ENCODE assay signal across 13 cellular contexts in genomic region chr17:18246109-18246725, GRCh38. TPM values are rescaled to one million over a fixed set of nuclear protein-coding genes. Genes with fewer than 3 reads are reported as not detected.
A peak's percentile ranks its signal among the peaks of the same experiment; 100 is the strongest.
DNase-seq lines count a peak whose midpoint lies in the region; ATAC-seq, FAIRE-seq and TF ChIP-seq lines count a peak whose summit lies in the region.
"Had no signal": no experiment of that assay in that cellular context is flagged by ENCODE, and none has a peak within 500 bp of the region (broad histone marks: within the 10 kb centered on the region; RNA-seq: fewer than 3 reads in every experiment).

No MANE protein-coding gene starts in this region.

- ATAC-seq in WTC11 (no peak), SK-N-SH treated with all-trans-retinoic acid at 6 μM for 48 hours (no peak)
- ATAC-seq: CD8-positive, alpha-beta T cell had no signal

- DNase-seq in HTR-8/SVneo (ENCODE audit: insufficient read length, low spot score) (no peak), WTC11 (ENCODE audit: low spot score) (no peak), substantia nigra (lab: John Stamatoyannopoulos, UW) (no peak), Calu3 (no peak), 8988T (no peak)
- DNase-seq: activated CD4-positive, alpha-beta memory T cell treated with anti-CD3 and anti-CD28 coated beads, Interleukin-2, amount 10 ng/mL, durations not matched to agents 7 days and 5 days; CD8-positive, alpha-beta T cell; cortex of kidney; T-helper 9 cell; testis had no signal

- H3K36me3 Mint-ChIP-seq in WTC11, result peaks cover 36% of the 10 kb centered on the region
- peaks cover 43% of the 10 kb centered on the region for H3K36me3 Mint-ChIP-seq in Calu3 (ENCODE audit: insufficient read depth, unreplicated experiment)

- H3K4me3 Mint-ChIP-seq in WTC11 (peak overlapping the region; percentile 90), Calu3 (ENCODE audit: low read depth, unreplicated experiment) (no peak overlapping the region)
- H3K4me3 Mint-ChIP-seq: activated CD4-positive, alpha-beta memory T cell treated with anti-CD3 and anti-CD28 coated beads, Interleukin-2, amount 10 ng/mL, durations not matched to agents 7 days and 5 days; CD8-positive, alpha-beta T cell had no signal

- peak overlapping the region; percentile 13 for H3K4me3 ChIP-seq in iPS-11a (ENCODE audit: low read depth, low read length)
- H3K4me3 ChIP-seq: mucosa of descending colon had no signal

- peaks cover 25% of the 10 kb centered on the region for H3K4me1 Mint-ChIP-seq in WTC11
- no peaks in the 10 kb centered on the region for H3K4me1 Mint-ChIP-seq in Calu3 (ENCODE audit: low read depth, unreplicated experiment)

- CTCF ChIA-PET in WTC11 (lab: Charles Lee), result interaction anchor here (0.7 to 2.0 kb wide), 10 partner anchors 9 to 135 kb away, joined by 3 to 19 read pairs (median 4); partner anchors contain the start of gene ALKBH5
- CTCF ChIA-PET in Calu3 (lab: Charles Lee), result no interaction called here

- POLR2A ChIA-PET in WTC11 (lab: Charles Lee), result interaction anchor here (1.9 to 2.2 kb wide), 2 partner anchors 14 to 22 kb away, joined by 11 to 17 read pairs; partner anchors contain the start of genes LLGL1 and MIEF2

- no peak for TF ChIP-seq CTCF in WTC11 (IDR thresholded peaks at IDR 0.05)
- TF ChIP-seq CTCF in Calu3 (IDR thresholded peaks at IDR 0.05; ENCODE audit: unreplicated experiment), result no peak

- H3K27me3 Mint-ChIP-seq in WTC11 (ENCODE audit: low read depth), result no peaks in the 10 kb centered on the region
- H3K27me3 Mint-ChIP-seq in Calu3 (ENCODE audit: unreplicated experiment), result no peaks in the 10 kb centered on the region
- H3K27me3 Mint-ChIP-seq: activated CD4-positive, alpha-beta memory T cell treated with anti-CD3 and anti-CD28 coated beads, Interleukin-2, amount 10 ng/mL, durations not matched to agents 7 days and 5 days had no signal

- H3K27ac Mint-ChIP-seq in WTC11, result peak overlapping the region; percentile 97
- H3K27ac Mint-ChIP-seq in Calu3 (ENCODE audit: unreplicated experiment), result no peak overlapping the region
- H3K27ac Mint-ChIP-seq: activated CD4-positive, alpha-beta memory T cell treated with anti-CD3 and anti-CD28 coated beads, Interleukin-2, amount 10 ng/mL, durations not matched to agents 7 days and 5 days had no signal

- BruUV-seq in Calu3 (replicated peaks; lab: Mats Ljungman, UMichigan), result no TSS peak

- FAIRE-seq in HTR-8/SVneo (lab: Jason Lieb, UNC), result peak; percentile 78

- H3K9me3 Mint-ChIP-seq in WTC11 (no peaks in the 10 kb centered on the region), Calu3 (ENCODE audit: low read depth, unreplicated experiment) (no peaks in the 10 kb centered on the region)
- H3K9me3 Mint-ChIP-seq: activated CD4-positive, alpha-beta memory T cell treated with anti-CD3 and anti-CD28 coated beads, Interleukin-2, amount 10 ng/mL, durations not matched to agents 7 days and 5 days; CD8-positive, alpha-beta T cell had no signal

- peak overlapping the region; percentile 59 for H3K27ac ChIP-seq in substantia nigra (ENCODE audit: low read depth, low read length, poor library complexity, severe bottlenecking)

- intact Hi-C loops in Calu3 (cut with micrococcal nuclease; ENCODE audit: unreplicated experiment), result no loop called here

TF ChIP-seq in WTC11, 78 proteins besides CTCF, POLR2A, EP300 and RAD21:
- 0 out of 2 replicates have a peak, but pooled peaks have one; percentile 6 for TF ChIP-seq MAX (CRISPR knock-in tag; IDR thresholded peaks at IDR 0.05)
- no peak for TF ChIP-seq ARID4B (CRISPR knock-in tag; IDR thresholded peaks at IDR 0.05; ENCODE audit: borderline replicate concordance)

TF ChIP-seq in SK-N-SH treated with all-trans-retinoic acid at 6 μM for 48 hours, 23 proteins besides CTCF, POLR2A, EP300 and RAD21:
- TF ChIP-seq CREB5 (CRISPR knock-in tag; IDR thresholded peaks at IDR 0.05; ENCODE audit: low read depth) (no peak), PATZ1 (CRISPR knock-in tag; IDR thresholded peaks at IDR 0.05; ENCODE audit: borderline replicate concordance) (no peak), ZFP3 (CRISPR knock-in tag; IDR thresholded peaks at IDR 0.05) (no peak), ARNTL (CRISPR knock-in tag; IDR thresholded peaks at IDR 0.05; ENCODE audit: borderline replicate concordance, low read depth) (no peak), CSRNP3 (CRISPR knock-in tag; IDR thresholded peaks at IDR 0.05) (no peak), ZNF8 (CRISPR knock-in tag; IDR thresholded peaks at IDR 0.05) (no peak), TOX (CRISPR knock-in tag; IDR thresholded peaks at IDR 0.05; ENCODE audit: borderline replicate concordance) (no peak), ESRRG (CRISPR knock-in tag; IDR thresholded peaks at IDR 0.05) (no peak), RARB (CRISPR knock-in tag; IDR thresholded peaks at IDR 0.05) (no peak), TCF4 (CRISPR knock-in tag; IDR thresholded peaks at IDR 0.05; ENCODE audit: borderline replicate concordance) (no peak), OSR1 (CRISPR knock-in tag; IDR thresholded peaks at IDR 0.05) (no peak), ISL1 (CRISPR knock-in tag; IDR thresholded peaks at IDR 0.05) (no peak), ZFP30 (CRISPR knock-in tag; IDR thresholded peaks at IDR 0.05) (no peak), ZC3H10 (CRISPR knock-in tag; IDR thresholded peaks at IDR 0.05) (no peak)

RNA-seq across cellular contexts. Expression of gene FLII, which starts 12.3 kb away (rescaled TPM):
- total RNA-seq in WTC11 (2021) (298 to 313 TPM (median 309 TPM) in 3 replicates), Calu3 (2022) (281 and 298 TPM in 2 replicates)

RNA-seq across cellular contexts. Expression of gene MIEF2, which starts 14.2 kb away (rescaled TPM):
- total RNA-seq in WTC11 (2021), result 15.7 to 18.8 TPM (median 17.9 TPM) in 3 replicates
- 13.3 and 14.7 TPM in 2 replicates for total RNA-seq in Calu3 (2022)

RNA-seq across cellular contexts. Expression of gene LLGL1, which starts 20.8 kb away (rescaled TPM):
- 76.0 to 87.8 TPM (median 78.6 TPM) in 3 replicates for total RNA-seq in WTC11 (2021)
- 10.0 and 10.7 TPM in 2 replicates for total RNA-seq in Calu3 (2022)
